ENCODE assay signal across 25 cellular contexts in genomic region chr15:74381190-74381453, GRCh38. TPM values are rescaled to one million over a fixed set of nuclear protein-coding genes. Genes with fewer than 3 reads are reported as not detected.
A peak's percentile ranks its signal among the peaks of the same experiment; 100 is the strongest.
DNase-seq lines count a peak whose midpoint lies in the region; ATAC-seq, FAIRE-seq and TF ChIP-seq lines count a peak whose summit lies in the region.
"Had no signal": no experiment of that assay in that cellular context is flagged by ENCODE, and none has a peak within 500 bp of the region (broad histone marks: within the 10 kb centered on the region; RNA-seq: fewer than 3 reads in every experiment).

No MANE protein-coding gene starts in this region.

- H3K4me3 Mint-ChIP-seq in activated CD4-positive, alpha-beta T cell treated with anti-CD3 and anti-CD28 coated beads, Interleukin-2, amount 10 ng/mL, durations not matched to agents 24 days and 14 days: no peak overlapping the region
- no peak overlapping the region for H3K4me3 Mint-ChIP-seq in CD14-positive monocyte
- H3K4me3 Mint-ChIP-seq in astrocyte (ENCODE audit: unreplicated experiment): no peak overlapping the region
- no peak overlapping the region for H3K4me3 Mint-ChIP-seq in activated T-helper 2 cell treated with anti-CD3 and anti-CD28 coated beads, Interferon-gamma antibody, Interleukin-2, Interleukin-4, amounts not matched to agents 10 μg/mL and 5 μg/mL and 100 μg/mL, durations not matched to agents 14 hours and 24 hours and 36 hours (ENCODE audit: low read depth)
- H3K4me3 Mint-ChIP-seq: CD8-positive, alpha-beta T cell; IgD-negative memory B cell had no signal

- FAIRE-seq in astrocyte (lab: Jason Lieb, UNC): no peak
- FAIRE-seq: HTR-8/SVneo had no signal

- no peaks in the 10 kb centered on the region for H3K9me3 Mint-ChIP-seq in activated CD4-positive, alpha-beta T cell treated with anti-CD3 and anti-CD28 coated beads, Interleukin-2, amount 10 ng/mL, durations not matched to agents 24 days and 14 days
- H3K9me3 Mint-ChIP-seq in CD14-positive monocyte: no peaks in the 10 kb centered on the region
- H3K9me3 Mint-ChIP-seq in astrocyte (ENCODE audit: unreplicated experiment): no peaks in the 10 kb centered on the region
- H3K9me3 Mint-ChIP-seq in activated T-helper 2 cell treated with anti-CD3 and anti-CD28 coated beads, Interferon-gamma antibody, Interleukin-2, Interleukin-4, amounts not matched to agents 10 μg/mL and 5 μg/mL and 100 μg/mL, durations not matched to agents 14 hours and 24 hours and 36 hours: no peaks in the 10 kb centered on the region
- H3K9me3 Mint-ChIP-seq: CD8-positive, alpha-beta T cell; IgD-negative memory B cell had no signal

- H3K4me1 ChIP-seq in astrocyte (ENCODE audit: insufficient read depth, low read length) (peaks cover 44% of the 10 kb centered on the region), osteoblast (ENCODE audit: insufficient read depth, low read length) (peaks cover 43% of the 10 kb centered on the region)

- no peak for DNase-seq in activated CD4-positive, alpha-beta T cell treated with anti-CD3 and anti-CD28 coated beads, Interleukin-2, amount 10 ng/mL, durations not matched to agents 24 days and 14 days
- no peak for DNase-seq in activated CD4-positive, alpha-beta T cell treated with anti-CD3 and anti-CD28 coated beads for 48 hours
- DNase-seq in CD14-positive monocyte (ENCODE audit: low spot score): peak; percentile 2
- no peak for DNase-seq in astrocyte (ENCODE audit: low read depth)
- peak; percentile 37 for DNase-seq in osteoblast (ENCODE audit: insufficient read length, low spot score, missing footprints)
- DNase-seq in left ventricle myocardium superior: no peak
- DNase-seq in lower leg skin (ENCODE audit: low spot score in 2 of 2): no peak
- DNase-seq in activated T-helper 2 cell treated with anti-CD3 and anti-CD28 coated beads, Interferon-gamma antibody, Interleukin-2, Interleukin-4, amounts not matched to agents 10 μg/mL and 5 μg/mL and 100 μg/mL, durations not matched to agents 14 hours and 24 hours and 36 hours (ENCODE audit: low spot score): no peak
- DNase-seq: 8988T; Calu3; CD8-positive, alpha-beta T cell; DMS153; Karpas-422; MV-4-11; NCI-H1105 treated with DMSO at 0.1 percent for 48 hours; NCI-H2029 treated with DMSO at 0.1 percent for 48 hours; NCI-H226; NCI-H524; NCI-H774 had no signal

- no peaks in the 10 kb centered on the region for H3K9me3 ChIP-seq in astrocyte (ENCODE audit: insufficient read depth, low read depth, low read length)
- no peaks in the 10 kb centered on the region for H3K9me3 ChIP-seq in osteoblast (ENCODE audit: low read depth, low read length)
- H3K9me3 ChIP-seq: BLaER1 treated with 17β-estradiol and CSF1 and Interleukin-3, amounts not matched to agents 10 nM and 100 nM had no signal

- TF ChIP-seq POLR2A in lower leg skin (IDR thresholded peaks at IDR 0.05): no peak

- WGBS in lower leg skin, 2 donors: 66 to 70% methylated on average over 2 of the region's 2 CpGs

- H4K20me1 ChIP-seq in astrocyte (ENCODE audit: insufficient read depth, low read length): no peaks in the 10 kb centered on the region
- no peaks in the 10 kb centered on the region for H4K20me1 ChIP-seq in osteoblast (ENCODE audit: insufficient read depth, low read length)
- H4K20me1 ChIP-seq: BLaER1 treated with 17β-estradiol and CSF1 and Interleukin-3, amounts not matched to agents 10 nM and 100 nM had no signal

- H3K4me1 Mint-ChIP-seq in activated CD4-positive, alpha-beta T cell treated with anti-CD3 and anti-CD28 coated beads, Interleukin-2, amount 10 ng/mL, durations not matched to agents 24 days and 14 days: peaks cover 79% of the 10 kb centered on the region
- H3K4me1 Mint-ChIP-seq in CD14-positive monocyte: peaks cover 13% of the 10 kb centered on the region
- peaks cover 19% of the 10 kb centered on the region for H3K4me1 Mint-ChIP-seq in astrocyte (ENCODE audit: low read depth, unreplicated experiment)
- H3K4me1 Mint-ChIP-seq in activated T-helper 2 cell treated with anti-CD3 and anti-CD28 coated beads, Interferon-gamma antibody, Interleukin-2, Interleukin-4, amounts not matched to agents 10 μg/mL and 5 μg/mL and 100 μg/mL, durations not matched to agents 14 hours and 24 hours and 36 hours (ENCODE audit: low read depth): peaks cover 67% of the 10 kb centered on the region

- H3K4me2 ChIP-seq in astrocyte (ENCODE audit: low read length) (peak overlapping the region; percentile 7), osteoblast (ENCODE audit: insufficient read depth, low read length) (peak overlapping the region; percentile 23)

- H3K27ac ChIP-seq in astrocyte (ENCODE audit: low read depth, low read length) (peak overlapping the region; percentile 50), osteoblast (ENCODE audit: low read depth, low read length) (peak overlapping the region; percentile 77)
- H3K27ac ChIP-seq: BLaER1 treated with 17β-estradiol and CSF1 and Interleukin-3, amounts not matched to agents 10 nM and 100 nM had no signal

- no peaks in the 10 kb centered on the region for H3K27me3 Mint-ChIP-seq in activated CD4-positive, alpha-beta T cell treated with anti-CD3 and anti-CD28 coated beads, Interleukin-2, amount 10 ng/mL, durations not matched to agents 24 days and 14 days
- H3K27me3 Mint-ChIP-seq in CD14-positive monocyte (ENCODE audit: low read depth in 3 of 3) (peaks cover 4 to 15% (median 11%) of the 10 kb centered on the region in 3 donors), astrocyte (ENCODE audit: low read depth, unreplicated experiment) (peaks cover 10% of the 10 kb centered on the region)
- H3K27me3 Mint-ChIP-seq in activated T-helper 2 cell treated with anti-CD3 and anti-CD28 coated beads, Interferon-gamma antibody, Interleukin-2, Interleukin-4, amounts not matched to agents 10 μg/mL and 5 μg/mL and 100 μg/mL, durations not matched to agents 14 hours and 24 hours and 36 hours (ENCODE audit: low read depth): no peaks in the 10 kb centered on the region
- H3K27me3 Mint-ChIP-seq: IgD-negative memory B cell had no signal

- H3K4me3 ChIP-seq in astrocyte (ENCODE audit: insufficient read depth, low read depth, low read length): no peak overlapping the region
- H3K4me3 ChIP-seq in osteoblast (ENCODE audit: insufficient read depth, low read length): no peak overlapping the region
- no peak overlapping the region for H3K4me3 ChIP-seq in lower leg skin (ENCODE audit: low read depth, poor library complexity, severe bottlenecking)
- H3K4me3 ChIP-seq: BLaER1 treated with 17β-estradiol and CSF1 and Interleukin-3, amounts not matched to agents 10 nM and 100 nM had no signal

- no peaks in the 10 kb centered on the region for H3K36me3 ChIP-seq in astrocyte (ENCODE audit: insufficient read depth, low read length)
- H3K36me3 ChIP-seq in osteoblast (ENCODE audit: insufficient read depth, low read length): no peaks in the 10 kb centered on the region
- H3K36me3 ChIP-seq: BLaER1 treated with 17β-estradiol and CSF1 and Interleukin-3, amounts not matched to agents 10 nM and 100 nM had no signal

- H3K36me3 Mint-ChIP-seq in activated CD4-positive, alpha-beta T cell treated with anti-CD3 and anti-CD28 coated beads, Interleukin-2, amount 10 ng/mL, durations not matched to agents 24 days and 14 days (ENCODE audit: low read depth): no peaks in the 10 kb centered on the region
- H3K36me3 Mint-ChIP-seq in CD14-positive monocyte (no peaks in the 10 kb centered on the region), astrocyte (ENCODE audit: low read depth, unreplicated experiment) (no peaks in the 10 kb centered on the region)
- H3K36me3 Mint-ChIP-seq in activated T-helper 2 cell treated with anti-CD3 and anti-CD28 coated beads, Interferon-gamma antibody, Interleukin-2, Interleukin-4, amounts not matched to agents 10 μg/mL and 5 μg/mL and 100 μg/mL, durations not matched to agents 14 hours and 24 hours and 36 hours (ENCODE audit: low read depth): no peaks in the 10 kb centered on the region
- H3K36me3 Mint-ChIP-seq: CD8-positive, alpha-beta T cell; IgD-negative memory B cell had no signal

- ATAC-seq in left ventricle myocardium superior: no peak
- ATAC-seq: CD8-positive, alpha-beta T cell; Panc1 had no signal

- H3K9ac ChIP-seq in astrocyte (ENCODE audit: low read length): peak overlapping the region; percentile 12

- H2AFZ ChIP-seq in astrocyte (ENCODE audit: low read depth, low read length) (no peak overlapping the region), osteoblast (ENCODE audit: low read length) (no peak overlapping the region)

- H3K27ac Mint-ChIP-seq in activated CD4-positive, alpha-beta T cell treated with anti-CD3 and anti-CD28 coated beads, Interleukin-2, amount 10 ng/mL, durations not matched to agents 24 days and 14 days: peak overlapping the region; percentile 62
- H3K27ac Mint-ChIP-seq in CD14-positive monocyte: no peak overlapping the region
- H3K27ac Mint-ChIP-seq in astrocyte (ENCODE audit: unreplicated experiment): no peak overlapping the region
- no peak overlapping the region for H3K27ac Mint-ChIP-seq in activated T-helper 2 cell treated with anti-CD3 and anti-CD28 coated beads, Interferon-gamma antibody, Interleukin-2, Interleukin-4, amounts not matched to agents 10 μg/mL and 5 μg/mL and 100 μg/mL, durations not matched to agents 14 hours and 24 hours and 36 hours
- H3K27ac Mint-ChIP-seq: CD8-positive, alpha-beta T cell had no signal

- H3K27me3 ChIP-seq in astrocyte (ENCODE audit: insufficient read depth, low read length) (no peaks in the 10 kb centered on the region), osteoblast (ENCODE audit: insufficient read depth, low read length) (no peaks in the 10 kb centered on the region)
- H3K27me3 ChIP-seq: BLaER1 treated with 17β-estradiol and CSF1 and Interleukin-3, amounts not matched to agents 10 nM and 100 nM had no signal

- intact Hi-C loops in activated CD4-positive, alpha-beta T cell treated with anti-CD3 and anti-CD28 coated beads, Interleukin-2, amount 10 ng/mL, durations not matched to agents 24 days and 14 days (cut with micrococcal nuclease): no loop called here
- intact Hi-C loops in CD14-positive monocyte (cut with micrococcal nuclease): no loop called here
- intact Hi-C loops in left ventricle myocardium superior (cut with micrococcal nuclease): loop anchor here (5.0 kb wide), 1 partner anchor 56 kb away; no protein-coding TSS in a partner anchor
- intact Hi-C loops in lower leg skin (cut with DNase I; ENCODE audit: low total_unique reads): loop anchor here (10.0 kb wide), 1 partner anchor 54 kb away; the partner anchor contains the start of gene SEMA7A
- intact Hi-C loops in activated T-helper 2 cell treated with anti-CD3 and anti-CD28 coated beads, Interferon-gamma antibody, Interleukin-2, Interleukin-4, amounts not matched to agents 10 μg/mL and 5 μg/mL and 100 μg/mL, durations not matched to agents 14 hours and 24 hours and 36 hours (cut with micrococcal nuclease): no loop called here

- no peaks in the 10 kb centered on the region for H3K79me2 ChIP-seq in astrocyte (ENCODE audit: insufficient read depth, low read length)
- no peaks in the 10 kb centered on the region for H3K79me2 ChIP-seq in osteoblast (ENCODE audit: insufficient read depth, low read length)

- TF ChIP-seq CTCF in CD14-positive monocyte (IDR thresholded peaks at IDR 0.05) (no peak), astrocyte (IDR thresholded peaks at IDR 0.05; ENCODE audit: insufficient read depth, low read depth, low read length) (no peak), osteoblast (IDR thresholded peaks at IDR 0.05; ENCODE audit: extremely low read depth, low read depth, low read length) (no peak), lower leg skin (IDR thresholded peaks at IDR 0.05) (no peak)

RNA-seq across cellular contexts. Expression of gene CYP11A1, which starts 13.7 kb away (rescaled TPM):
- not detected in 2 replicates for total RNA-seq in activated CD4-positive, alpha-beta T cell treated with anti-CD3 and anti-CD28 coated beads, Interleukin-2, amount 10 ng/mL, durations not matched to agents 24 days and 14 days
- not detected for polyA plus RNA-seq in CD14-positive monocyte
- total RNA-seq in astrocyte: 0.43 and 0.60 TPM in 2 replicates
- 1.4 and 2.1 TPM in 2 replicates for total RNA-seq in osteoblast
- 0.55 TPM for total RNA-seq in left ventricle myocardium superior
- under 1 TPM in 3 of 4 donors, not detected in 1; 0.34 to 0.75 (median 0.49) TPM for total RNA-seq in lower leg skin
- total RNA-seq in activated T-helper 2 cell treated with anti-CD3 and anti-CD28 coated beads, Interferon-gamma antibody, Interleukin-2, Interleukin-4, amounts not matched to agents 10 μg/mL and 5 μg/mL and 100 μg/mL, durations not matched to agents 14 hours and 24 hours and 36 hours: not detected in 2 replicates
- total RNA-seq: Calu3; CD8-positive, alpha-beta T cell; G401; H4 had no signal
- polyA plus RNA-seq: IgD-negative memory B cell had no signal

RNA-seq across cellular contexts. Expression of gene SEMA7A, which starts 52.6 kb away (rescaled TPM):
- 88.0 and 89.6 TPM in 2 replicates for total RNA-seq in activated CD4-positive, alpha-beta T cell treated with anti-CD3 and anti-CD28 coated beads, Interleukin-2, amount 10 ng/mL, durations not matched to agents 24 days and 14 days
- under 1 TPM; 0.04 to 0.15 TPM for polyA plus RNA-seq in CD14-positive monocyte
- total RNA-seq in astrocyte (26.7 and 36.3 TPM in 2 replicates), osteoblast (30.4 and 36.2 TPM in 2 replicates), left ventricle myocardium superior (1.3 TPM), lower leg skin (10 to 100 TPM; 16.7 to 30.5 (median 20.5) TPM)
- total RNA-seq in activated T-helper 2 cell treated with anti-CD3 and anti-CD28 coated beads, Interferon-gamma antibody, Interleukin-2, Interleukin-4, amounts not matched to agents 10 μg/mL and 5 μg/mL and 100 μg/mL, durations not matched to agents 14 hours and 24 hours and 36 hours: 45.9 and 50.3 TPM in 2 replicates

Comparison
In these comparisons a context has a peak if more than half of its experiments do, and no peak if none do; other contexts are left out.
1. DNase-seq: peak in CD14-positive monocyte (single experiment) and osteoblast (single experiment); none in activated CD4-positive, alpha-beta T cell treated with anti-CD3 and anti-CD28 coated beads, Interleukin-2, amount 10 ng/mL, durations not matched to agents 24 days and 14 days (single experiment), activated CD4-positive, alpha-beta T cell treated with anti-CD3 and anti-CD28 coated beads for 48 hours (single experiment), astrocyte (single experiment), left ventricle myocardium superior (single experiment), lower leg skin (0 of 2) and activated T-helper 2 cell treated with anti-CD3 and anti-CD28 coated beads, Interferon-gamma antibody, Interleukin-2, Interleukin-4, amounts not matched to agents 10 μg/mL and 5 μg/mL and 100 μg/mL, durations not matched to agents 14 hours and 24 hours and 36 hours (single experiment).
2. intact Hi-C loops: an anchor here in left ventricle myocardium superior (5.0 kb wide) and lower leg skin (10.0 kb wide); none called in activated CD4-positive, alpha-beta T cell treated with anti-CD3 and anti-CD28 coated beads, Interleukin-2, amount 10 ng/mL, durations not matched to agents 24 days and 14 days, CD14-positive monocyte and activated T-helper 2 cell treated with anti-CD3 and anti-CD28 coated beads, Interferon-gamma antibody, Interleukin-2, Interleukin-4, amounts not matched to agents 10 μg/mL and 5 μg/mL and 100 μg/mL, durations not matched to agents 14 hours and 24 hours and 36 hours.